ENCODE assay signal across 8 cellular contexts in genomic region chr5:181223041-181223728, GRCh38. TPM values are rescaled to one million over a fixed set of nuclear protein-coding genes. Genes with fewer than 3 reads are reported as not detected.
DNase-seq lines count a peak whose midpoint lies in the region; ATAC-seq and TF ChIP-seq lines count a peak whose summit lies in the region.

Gene TRIM41, plus strand, starts transcription at chr5:181223281. Its CDS starts 719 bp downstream, at chr5:181224000.

- peak within 1 kb of the TSS; percentile 84 for H3K9ac ChIP-seq in MM.1S (ENCODE audit: low read length)

- peak within 1 kb of the TSS; percentile 100 for H3K27ac Mint-ChIP-seq in activated T-helper 17 cell treated with anti-CD3 and anti-CD28 coated beads, Interleukin-2, amount 50 U/mL, for 72 hours
- H3K27ac Mint-ChIP-seq in osteocyte (ENCODE audit: unreplicated experiment), result peak within 1 kb of the TSS; percentile 97

- peaks cover 39% of the 10 kb centered on the region for H3K4me1 Mint-ChIP-seq in activated T-helper 17 cell treated with anti-CD3 and anti-CD28 coated beads, Interleukin-2, amount 50 U/mL, for 72 hours
- H3K4me1 Mint-ChIP-seq in osteocyte (ENCODE audit: unreplicated experiment), result peaks cover 28% of the 10 kb centered on the region

- H3F3A ChIP-seq in MM.1S (ENCODE audit: insufficient read depth, low read length), result peaks cover 49% of the 10 kb centered on the region

- H3K27ac ChIP-seq in MM.1S (ENCODE audit: low read length) (peak within 1 kb of the TSS; percentile 97), gastroesophageal sphincter (peak within 1 kb of the TSS; percentile 86 to 95 (median 92)), tibial artery (peak within 1 kb of the TSS; percentile 89 to 94)

- H4K20me1 ChIP-seq in MM.1S (ENCODE audit: insufficient read depth, low read length), result no peaks in the 10 kb centered on the region

- peaks cover 16% of the 10 kb centered on the region for H3K79me2 ChIP-seq in MM.1S (ENCODE audit: low read length)

- peak; percentile 99 for DNase-seq in ELF-1 (ENCODE audit: low read depth, low spot score)
- peak; percentile 99 for DNase-seq in H4 (ENCODE audit: low spot score)
- DNase-seq in MM.1S, result peak; percentile 99
- peak; percentile 99 for DNase-seq in osteocyte (ENCODE audit: extremely low spot score, unreplicated experiment)
- DNase-seq in tibial artery, result peak; percentile 99 to 100
- no peak for DNase-seq in UCSD-AML1 (lab: John Stamatoyannopoulos, UW; ENCODE audit: unreplicated experiment)

- no peaks in the 10 kb centered on the region for H3K27me3 Mint-ChIP-seq in activated T-helper 17 cell treated with anti-CD3 and anti-CD28 coated beads, Interleukin-2, amount 50 U/mL, for 72 hours
- H3K27me3 Mint-ChIP-seq in osteocyte (ENCODE audit: unreplicated experiment), result no peaks in the 10 kb centered on the region

- TF ChIP-seq EP300 in gastroesophageal sphincter (IDR thresholded peaks at IDR 0.05), result no peak

- TF ChIP-seq POLR2A in gastroesophageal sphincter (IDR thresholded peaks at IDR 0.05), result peak; percentile 92 to 96

- peaks cover 16% of the 10 kb centered on the region for H3K4me1 ChIP-seq in MM.1S (ENCODE audit: low read length)
- peaks cover 0 to 42% (median 5%) of the 10 kb centered on the region in 3 donors for H3K4me1 ChIP-seq in gastroesophageal sphincter
- H3K4me1 ChIP-seq in tibial artery, result peaks cover 6 to 25% (median 14%) of the 10 kb centered on the region in 4 donors

- peaks cover 52% of the 10 kb centered on the region for H3K36me3 Mint-ChIP-seq in activated T-helper 17 cell treated with anti-CD3 and anti-CD28 coated beads, Interleukin-2, amount 50 U/mL, for 72 hours (ENCODE audit: low read depth)
- H3K36me3 Mint-ChIP-seq in osteocyte (ENCODE audit: unreplicated experiment), result no peaks in the 10 kb centered on the region

- peak within 1 kb of the TSS; percentile 90 for H3K4me3 ChIP-seq in MM.1S (ENCODE audit: low read length)
- peak within 1 kb of the TSS; percentile 59 to 74 for H3K4me3 ChIP-seq in gastroesophageal sphincter
- peak within 1 kb of the TSS; percentile 68 to 95 for H3K4me3 ChIP-seq in tibial artery

- H3K9me3 ChIP-seq in MM.1S (replicated peaks; ENCODE audit: insufficient read depth, low read length), result no peaks in the 10 kb centered on the region
- no peaks in the 10 kb centered on the region for H3K9me3 ChIP-seq in gastroesophageal sphincter
- H3K9me3 ChIP-seq in tibial artery, result no peaks in the 10 kb centered on the region

- no peaks in the 10 kb centered on the region for H3K9me2 ChIP-seq in MM.1S (replicated peaks; ENCODE audit: insufficient read depth, low read length)

- H3K9me3 Mint-ChIP-seq in activated T-helper 17 cell treated with anti-CD3 and anti-CD28 coated beads, Interleukin-2, amount 50 U/mL, for 72 hours, result no peaks in the 10 kb centered on the region
- no peaks in the 10 kb centered on the region for H3K9me3 Mint-ChIP-seq in osteocyte (ENCODE audit: unreplicated experiment)

- ATAC-seq in activated T-helper 17 cell treated with anti-CD3 and anti-CD28 coated beads, Interleukin-2, amount 50 U/mL, for 72 hours (replicated peaks), result peak; percentile 68
- ATAC-seq in gastroesophageal sphincter, result peak; percentile 91

- peak within 1 kb of the TSS; percentile 98 for H3K4me2 ChIP-seq in MM.1S (ENCODE audit: low read depth, low read length)

- peak within 1 kb of the TSS; percentile 81 for H2AFZ ChIP-seq in MM.1S (ENCODE audit: low read length)

- TF ChIP-seq CTCF in MM.1S (IDR thresholded peaks at IDR 0.05; ENCODE audit: low read length), result 0 out of 2 replicates have a peak, but pooled peaks have one; percentile 12
- TF ChIP-seq CTCF in gastroesophageal sphincter (IDR thresholded peaks at IDR 0.05), result peak in 1 of 4 experiments; percentile 57
- no peak for TF ChIP-seq CTCF in osteocyte (IDR thresholded peaks at IDR 0.05)
- TF ChIP-seq CTCF in tibial artery (IDR thresholded peaks at IDR 0.05), result no peak

- WGBS in gastroesophageal sphincter (ENCODE audit: low coverage in 1 of 2), 2 donors, result 0% methylated on average over 9 of the region's 59 CpGs; no CpG with 5 or more reads in 1 of the 2 donors

- peak within 1 kb of the TSS; percentile 87 for H3K4me3 Mint-ChIP-seq in activated T-helper 17 cell treated with anti-CD3 and anti-CD28 coated beads, Interleukin-2, amount 50 U/mL, for 72 hours
- H3K4me3 Mint-ChIP-seq in osteocyte (ENCODE audit: unreplicated experiment), result peak within 1 kb of the TSS; percentile 94

- H3K36me3 ChIP-seq in MM.1S (replicated peaks; ENCODE audit: insufficient read depth, low read length) (no peaks in the 10 kb centered on the region), gastroesophageal sphincter (peaks cover 0 to 14% of the 10 kb centered on the region in 2 donors), tibial artery (peaks cover 0 to 14% (median 0%) of the 10 kb centered on the region in 3 donors)

- intact Hi-C loops in tibial artery (cut with DNase I; ENCODE audit: low total_unique reads), result loop anchor here (2.0 kb wide), 1 partner anchor 34 kb away; no protein-coding TSS in a partner anchor

- H3K27me3 ChIP-seq in MM.1S (replicated peaks; ENCODE audit: insufficient read depth, low read length) (no peaks in the 10 kb centered on the region), gastroesophageal sphincter (no peaks in the 10 kb centered on the region), tibial artery (no peaks in the 10 kb centered on the region)

RNA-seq across cellular contexts. Expression of gene TRIM41, which starts in this region (rescaled TPM):
- total RNA-seq in H4 (2014; rRNA removed; shearing (Covaris generic)), result 10.5 and 12.0 TPM in 2 replicates
- total RNA-seq in activated T-helper 17 cell treated with anti-CD3 and anti-CD28 coated beads, Interleukin-2, amount 50 U/mL, for 72 hours, result 10 to 100 TPM; 27.1 to 30.8 TPM
- 10 to 100 TPM in 3 of 4 donors, 1 to 10 TPM in 1; 9.7 to 17.6 (median 12.1) TPM for total RNA-seq in gastroesophageal sphincter
- 25.2 and 27.1 TPM in 2 replicates for total RNA-seq in osteocyte
